In the genomic region with DNA sequence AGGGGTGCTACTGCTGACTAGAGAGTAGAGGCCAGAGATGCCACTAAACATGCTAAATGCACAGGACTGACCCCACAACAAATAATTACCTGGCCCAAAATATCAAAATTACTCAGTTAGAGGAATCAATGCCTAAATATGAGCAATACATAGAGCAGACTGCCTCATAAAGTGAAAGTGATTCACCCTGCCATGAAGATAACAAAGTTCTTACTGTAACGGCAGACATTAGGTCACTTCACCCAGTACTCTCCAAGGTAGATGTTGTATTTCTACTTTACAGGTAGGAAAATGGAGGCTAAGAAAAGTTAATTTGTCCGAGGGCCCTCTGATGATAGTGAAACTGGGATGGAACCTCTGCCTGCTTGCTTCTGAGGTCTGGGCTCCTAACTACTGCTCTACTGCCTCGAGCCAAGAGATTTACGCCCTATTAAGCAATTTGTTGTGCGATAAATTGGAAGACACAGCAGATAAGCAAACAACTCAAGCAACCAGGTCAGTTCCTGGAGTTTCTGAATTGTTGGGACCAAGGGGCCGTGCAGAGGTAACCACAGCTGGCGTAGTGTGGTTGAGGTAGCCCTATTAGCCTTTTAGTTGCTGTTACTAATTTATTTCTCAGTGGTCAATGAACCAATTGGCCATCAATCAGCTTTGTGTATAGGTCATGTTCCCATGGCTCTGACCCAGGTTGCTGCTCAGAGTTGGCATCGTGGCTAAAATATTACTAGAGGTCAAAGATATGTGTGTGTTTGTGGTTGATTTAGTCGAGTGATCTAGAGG, we compare ENCODE assay signal across 9 cellular contexts. TPM values are rescaled to one million over a fixed set of nuclear protein-coding genes. Genes with fewer than 3 reads are reported as not detected.
A peak's percentile ranks its signal among the peaks of the same experiment; 100 is the strongest.
DNase-seq lines count a peak whose midpoint lies in the region; ATAC-seq and TF ChIP-seq lines count a peak whose summit lies in the region.
"Had no signal": no experiment of that assay in that cellular context is flagged by ENCODE, and none has a peak within 500 bp of the region (broad histone marks: within the 10 kb centered on the region; RNA-seq: fewer than 3 reads in every experiment).

No MANE protein-coding gene starts in this region.

- no peak overlapping the region for H3K4me3 Mint-ChIP-seq in GM23338
- no peak overlapping the region for H3K4me3 Mint-ChIP-seq in MCF 10A (ENCODE audit: unreplicated experiment)
- H3K4me3 Mint-ChIP-seq: central memory CD8-positive, alpha-beta T cell had no signal

- H2AFZ ChIP-seq in GM23338 (0 out of 2 replicates have a peak overlapping the region, but pooled peaks have one; percentile 34), PC-3 (ENCODE audit: low read length) (0 out of 2 replicates have a peak overlapping the region, but pooled peaks have one; percentile 8)

- H3K4me1 Mint-ChIP-seq in GM23338 (no peaks in the 10 kb centered on the region), MCF 10A (ENCODE audit: insufficient read depth, unreplicated experiment) (peaks cover 14% of the 10 kb centered on the region)

- H3K36me3 ChIP-seq in GM23338 (ENCODE audit: insufficient read depth) = no peaks in the 10 kb centered on the region
- H3K36me3 ChIP-seq in PC-3 (ENCODE audit: low read depth, low read length) = no peaks in the 10 kb centered on the region
- H3K36me3 ChIP-seq in H7 (replicated peaks; ENCODE audit: control insufficient read depth, insufficient read depth, low read length) = no peaks in the 10 kb centered on the region

- H3K4me3 ChIP-seq in GM12865 (ENCODE audit: low read depth, low read length) (no peak overlapping the region), GM23338 (no peak overlapping the region), PC-3 (ENCODE audit: low read length) (no peak overlapping the region), H7 (ENCODE audit: insufficient read depth, low read depth, low read length) (no peak overlapping the region)

- intact Hi-C loops in PC-3 (cut with micrococcal nuclease) (no loop called here), MCF 10A (cut with micrococcal nuclease) (no loop called here)

- H3K9me3 Mint-ChIP-seq in GM23338 (no peaks in the 10 kb centered on the region), MCF 10A (ENCODE audit: unreplicated experiment) (no peaks in the 10 kb centered on the region)
- H3K9me3 Mint-ChIP-seq: central memory CD8-positive, alpha-beta T cell had no signal

- peak; percentile 25 for DNase-seq in GM12865 (ENCODE audit: low read depth)
- no peak for DNase-seq in GM23338 (ENCODE audit: low spot score)
- DNase-seq in PC-3 = peak; percentile 65
- DNase-seq in kidney tubule cell (ENCODE audit: low spot score) = peak; percentile 99
- DNase-seq in H7 = no peak
- DNase-seq in MCF 10A (ENCODE audit: unreplicated experiment) = no peak
- no peak for DNase-seq in NCI-H748 treated with DMSO at 0.1 percent for 48 hours (lab: John Stamatoyannopoulos, UW)
- DNase-seq in activated CD4-positive, alpha-beta T cell treated with anti-CD3 and anti-CD28 coated beads, Interleukin-2, amount 50 U/mL, for 1 hour = no peak

- no peaks in the 10 kb centered on the region for H3K27me3 ChIP-seq in GM23338 (ENCODE audit: insufficient read depth)
- no peaks in the 10 kb centered on the region for H3K27me3 ChIP-seq in PC-3 (ENCODE audit: low read length)
- H3K27me3 ChIP-seq in H7 (ENCODE audit: control insufficient read depth, insufficient read depth, low read length) = no peaks in the 10 kb centered on the region

- POLR2A ChIA-PET in PC-3 (lab: Charles Lee; ENCODE audit: unreplicated experiment) (no interaction called here), MCF 10A (lab: Yijun Ruan, JAX) (interaction anchor here (1.0 kb wide), 1 partner anchor 11 kb away, joined by 8 read pairs; no protein-coding TSS in a partner anchor)

- TF ChIP-seq CTCF in GM12865 (IDR thresholded peaks at IDR 0.05; ENCODE audit: insufficient read depth, low read depth, low read length, missing control alignments) (no peak), GM23338 (conservative IDR thresholded peaks at IDR 0.05; ENCODE audit: low read depth in 2 of 2) (no peak), PC-3 (conservative IDR thresholded peaks at IDR 0.05; ENCODE audit: low read depth, low read length) (no peak), MCF 10A (IDR thresholded peaks at IDR 0.05; ENCODE audit: unreplicated experiment) (no peak)

- CTCF ChIA-PET in PC-3 (lab: Charles Lee) = no interaction called here
- CTCF ChIA-PET in MCF 10A (lab: Yijun Ruan, JAX) = interaction anchor here (1.2 kb wide), 1 partner anchor 36 kb away, joined by 6 read pairs; no protein-coding TSS in a partner anchor

- H3K9me3 ChIP-seq in PC-3 (ENCODE audit: low read length) = 0 out of 2 replicates have a peak, but pooled peaks cover 5% of the 10 kb centered on the region

- H3K27me3 Mint-ChIP-seq in GM23338 (ENCODE audit: insufficient read depth, low read depth, poor library complexity) (no peaks in the 10 kb centered on the region), MCF 10A (ENCODE audit: insufficient read depth, unreplicated experiment) (no peaks in the 10 kb centered on the region)

- H4K20me1 ChIP-seq in GM23338 (replicated peaks; ENCODE audit: insufficient read depth) (no peaks in the 10 kb centered on the region), PC-3 (ENCODE audit: low read length) (no peaks in the 10 kb centered on the region)

- ATAC-seq in GM23338 (no peak), PC-3 (peak; percentile 27; the same call in 1 of the 2 replicates)

- BruUV-seq in PC-3 (replicated peaks; lab: Mats Ljungman, UMichigan) (no TSS peak), MCF 10A (replicated peaks; lab: Mats Ljungman, UMichigan) (no TSS peak)

- no peak overlapping the region for H3K27ac ChIP-seq in GM23338 (ENCODE audit: low read depth)
- H3K27ac ChIP-seq in PC-3 (ENCODE audit: low read length) = peak overlapping the region; percentile 87

- H3K9me2 ChIP-seq in GM23338 (ENCODE audit: insufficient read depth) = 0 out of 2 replicates have a peak, but pooled peaks cover 4% of the 10 kb centered on the region
- H3K9me2 ChIP-seq in PC-3 (replicated peaks; ENCODE audit: low read length) = no peaks in the 10 kb centered on the region

- H3K36me3 Mint-ChIP-seq in GM23338 (ENCODE audit: low read depth) (no peaks in the 10 kb centered on the region), MCF 10A (ENCODE audit: insufficient read depth, unreplicated experiment) (no peaks in the 10 kb centered on the region)

- no peaks in the 10 kb centered on the region for H3K4me1 ChIP-seq in GM23338 (ENCODE audit: insufficient read depth)
- peaks cover 31% of the 10 kb centered on the region for H3K4me1 ChIP-seq in PC-3 (ENCODE audit: insufficient read depth, low read length)

- H3K9ac ChIP-seq in PC-3 (ENCODE audit: low read length) = peak overlapping the region; percentile 32; the same call in 1 of the 2 replicates

- H3K79me2 ChIP-seq in GM23338 (replicated peaks; ENCODE audit: insufficient read depth) (no peaks in the 10 kb centered on the region), PC-3 (ENCODE audit: low read length) (no peaks in the 10 kb centered on the region)

- no peak overlapping the region for H3K27ac Mint-ChIP-seq in GM23338
- no peak overlapping the region for H3K27ac Mint-ChIP-seq in MCF 10A (ENCODE audit: low read depth, unreplicated experiment)

- H3K4me2 ChIP-seq in GM23338 (no peak overlapping the region), PC-3 (ENCODE audit: low read length) (no peak overlapping the region)

- H3F3A ChIP-seq in GM23338 (replicated peaks; ENCODE audit: low read depth) = no peaks in the 10 kb centered on the region
- no peaks in the 10 kb centered on the region for H3F3A ChIP-seq in PC-3 (ENCODE audit: low read length, unreplicated experiment)

TF ChIP-seq in GM23338, 12 proteins besides CTCF, POLR2A, EP300 and RAD21 (continues in another document):
- TF ChIP-seq NANOG (IDR thresholded peaks at IDR 0.05; ENCODE audit: borderline replicate concordance) = no peak

RNA-seq across cellular contexts. Expression of a gene that starts 4.8 kb away (rescaled TPM):
- total RNA-seq in GM23338 (2014; rRNA removed; shearing (Covaris generic)) = not detected in 2 replicates
- polyA plus RNA-seq in GM23338 (2016; fragmentation: Nextera tagmentation; extraction: Ambion mirVana) = not detected in 2 replicates
- total RNA-seq in PC-3 (2014; rRNA removed) (0.22 TPM in 1 of 2 replicates, not detected in the other), MCF 10A (2022) (0.21 TPM in 1 of 2 replicates, not detected in the other)
- total RNA-seq in H7 (2014; rRNA removed; shearing (Covaris generic)) = not detected in 2 replicates

RNA-seq across cellular contexts. Expression of a gene that starts 43.0 kb away (rescaled TPM):
- total RNA-seq in GM23338 (2014; rRNA removed; shearing (Covaris generic)) = not detected in 2 replicates
- polyA plus RNA-seq in GM23338 (2016; fragmentation: Nextera tagmentation; extraction: Ambion mirVana) = 0.03 TPM in 1 of 2 replicates, not detected in the other
- total RNA-seq in PC-3 (2014; rRNA removed) = 0.11 and 0.29 TPM in 2 replicates
- total RNA-seq in H7 (2014; rRNA removed; shearing (Covaris generic)) = 0.66 TPM in 1 of 2 replicates, not detected in the other
- total RNA-seq in MCF 10A (2022) = 0.05 TPM in 1 of 2 replicates, not detected in the other

Comparison
In these comparisons a context has a peak if more than half of its experiments do, and no peak if none do; other contexts are left out.
1. DNase-seq: peak in GM12865 (single experiment), PC-3 (single experiment) and kidney tubule cell (single experiment); none in GM23338 (single experiment), H7 (single experiment), MCF 10A (single experiment), NCI-H748 treated with DMSO at 0.1 percent for 48 hours (single experiment) and activated CD4-positive, alpha-beta T cell treated with anti-CD3 and anti-CD28 coated beads, Interleukin-2, amount 50 U/mL, for 1 hour (single experiment).